1 cellular context compared by ENCODE assay signal in the genomic region with DNA sequence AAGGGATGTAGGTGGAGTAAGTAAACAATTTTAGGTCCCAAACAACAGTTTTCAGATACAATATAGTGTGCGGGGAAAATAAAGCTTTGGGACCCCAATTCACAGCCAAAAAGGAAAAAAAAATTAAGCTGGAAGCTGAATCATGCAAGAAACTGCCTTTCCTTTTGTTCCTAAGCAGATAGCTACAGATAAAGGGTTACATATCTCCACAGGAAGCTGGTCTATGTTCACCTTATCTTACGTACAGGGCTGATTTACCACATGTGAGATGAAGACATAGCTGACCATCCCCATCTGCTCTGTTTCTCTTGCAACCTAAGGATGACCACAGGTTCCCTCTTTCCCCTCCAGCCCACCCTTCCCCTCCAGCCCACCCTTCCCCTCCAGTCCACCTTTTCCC.
TF ChIP-seq lines count a peak whose summit lies in the region.

No MANE protein-coding gene starts in this region.

TF ChIP-seq in K562, 482 proteins besides CTCF, POLR2A, EP300 and RAD21 (continued from another document):
- TF ChIP-seq, protein P1, sequence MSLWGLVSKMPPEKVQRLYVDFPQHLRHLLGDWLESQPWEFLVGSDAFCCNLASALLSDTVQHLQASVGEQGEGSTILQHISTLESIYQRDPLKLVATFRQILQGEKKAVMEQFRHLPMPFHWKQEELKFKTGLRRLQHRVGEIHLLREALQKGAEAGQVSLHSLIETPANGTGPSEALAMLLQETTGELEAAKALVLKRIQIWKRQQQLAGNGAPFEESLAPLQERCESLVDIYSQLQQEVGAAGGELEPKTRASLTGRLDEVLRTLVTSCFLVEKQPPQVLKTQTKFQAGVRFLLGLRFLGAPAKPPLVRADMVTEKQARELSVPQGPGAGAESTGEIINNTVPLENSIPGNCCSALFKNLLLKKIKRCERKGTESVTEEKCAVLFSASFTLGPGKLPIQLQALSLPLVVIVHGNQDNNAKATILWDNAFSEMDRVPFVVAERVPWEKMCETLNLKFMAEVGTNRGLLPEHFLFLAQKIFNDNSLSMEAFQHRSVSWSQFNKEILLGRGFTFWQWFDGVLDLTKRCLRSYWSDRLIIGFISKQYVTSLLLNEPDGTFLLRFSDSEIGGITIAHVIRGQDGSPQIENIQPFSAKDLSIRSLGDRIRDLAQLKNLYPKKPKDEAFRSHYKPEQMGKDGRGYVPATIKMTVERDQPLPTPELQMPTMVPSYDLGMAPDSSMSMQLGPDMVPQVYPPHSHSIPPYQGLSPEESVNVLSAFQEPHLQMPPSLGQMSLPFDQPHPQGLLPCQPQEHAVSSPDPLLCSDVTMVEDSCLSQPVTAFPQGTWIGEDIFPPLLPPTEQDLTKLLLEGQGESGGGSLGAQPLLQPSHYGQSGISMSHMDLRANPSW (CRISPR knock-in tag; IDR thresholded peaks at IDR 0.05) = no peak
- TF ChIP-seq MCM5 (IDR thresholded peaks at IDR 0.05; ENCODE audit: low read depth) = no peak
- peak; percentile 49 for TF ChIP-seq TCF3 (CRISPR knock-in tag; IDR thresholded peaks at IDR 0.05)
- TF ChIP-seq DACH1 (IDR thresholded peaks at IDR 0.05; ENCODE audit: partially characterized antibody) = no peak
- no peak for TF ChIP-seq NR1H2 (CRISPR knock-in tag; IDR thresholded peaks at IDR 0.05)
- 0 out of 2 replicates have a peak, but pooled peaks have one; percentile 17 for TF ChIP-seq MAFG (tag; conservative IDR thresholded peaks at IDR 0.05)
- TF ChIP-seq CSDE1 (IDR thresholded peaks at IDR 0.05) = no peak
- TF ChIP-seq TAL1 (IDR thresholded peaks at IDR 0.05) = peak; percentile 57
- no peak for TF ChIP-seq ZNF263 (CRISPR knock-in tag; IDR thresholded peaks at IDR 0.05; ENCODE audit: borderline replicate concordance)
- TF ChIP-seq NR2C2 (CRISPR knock-in tag; IDR thresholded peaks at IDR 0.05) = no peak
- TF ChIP-seq NR2C2 (tag; IDR thresholded peaks at IDR 0.05) = no peak
- no peak for TF ChIP-seq JUNB (CRISPR knock-in tag; conservative IDR thresholded peaks at IDR 0.05)
- peak; percentile 52; the same call in 1 of the 2 replicates for TF ChIP-seq NFE2 (IDR thresholded peaks at IDR 0.05; ENCODE audit: low read depth)
- TF ChIP-seq CCNT2 (IDR thresholded peaks at IDR 0.05; ENCODE audit: borderline replicate concordance, extremely low read depth, insufficient read length, low read depth, low read length) = peak; percentile 29
- TF ChIP-seq, protein P2, sequence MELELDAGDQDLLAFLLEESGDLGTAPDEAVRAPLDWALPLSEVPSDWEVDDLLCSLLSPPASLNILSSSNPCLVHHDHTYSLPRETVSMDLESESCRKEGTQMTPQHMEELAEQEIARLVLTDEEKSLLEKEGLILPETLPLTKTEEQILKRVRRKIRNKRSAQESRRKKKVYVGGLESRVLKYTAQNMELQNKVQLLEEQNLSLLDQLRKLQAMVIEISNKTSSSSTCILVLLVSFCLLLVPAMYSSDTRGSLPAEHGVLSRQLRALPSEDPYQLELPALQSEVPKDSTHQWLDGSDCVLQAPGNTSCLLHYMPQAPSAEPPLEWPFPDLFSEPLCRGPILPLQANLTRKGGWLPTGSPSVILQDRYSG (tag; conservative IDR thresholded peaks at IDR 0.05; ENCODE audit: low read depth) = no peak
- no peak for TF ChIP-seq RHOXF2B (CRISPR knock-in tag; conservative IDR thresholded peaks at IDR 0.05)
- TF ChIP-seq TEAD4 (IDR thresholded peaks at IDR 0.05; ENCODE audit: low read length) = peak; percentile 66
- TF ChIP-seq TEAD4 (CRISPR knock-in tag; IDR thresholded peaks at IDR 0.05; ENCODE audit: borderline replicate concordance) = no peak
- TF ChIP-seq, protein P3, sequence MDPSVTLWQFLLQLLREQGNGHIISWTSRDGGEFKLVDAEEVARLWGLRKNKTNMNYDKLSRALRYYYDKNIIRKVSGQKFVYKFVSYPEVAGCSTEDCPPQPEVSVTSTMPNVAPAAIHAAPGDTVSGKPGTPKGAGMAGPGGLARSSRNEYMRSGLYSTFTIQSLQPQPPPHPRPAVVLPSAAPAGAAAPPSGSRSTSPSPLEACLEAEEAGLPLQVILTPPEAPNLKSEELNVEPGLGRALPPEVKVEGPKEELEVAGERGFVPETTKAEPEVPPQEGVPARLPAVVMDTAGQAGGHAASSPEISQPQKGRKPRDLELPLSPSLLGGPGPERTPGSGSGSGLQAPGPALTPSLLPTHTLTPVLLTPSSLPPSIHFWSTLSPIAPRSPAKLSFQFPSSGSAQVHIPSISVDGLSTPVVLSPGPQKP (CRISPR knock-in tag; IDR thresholded peaks at IDR 0.05) = no peak
- no peak for TF ChIP-seq SRSF1 (IDR thresholded peaks at IDR 0.05; ENCODE audit: low read depth, low read length)
- TF ChIP-seq BACH1 (tag; IDR thresholded peaks at IDR 0.05) = no peak
- no peak for TF ChIP-seq HNRNPH1 (optimal IDR thresholded peaks at IDR 0.05; ENCODE audit: low read depth, low read length)
- peak; percentile 78 for TF ChIP-seq CBFA2T3 (IDR thresholded peaks at IDR 0.05)
- no peak for TF ChIP-seq ZC3H11A (IDR thresholded peaks at IDR 0.05; ENCODE audit: low read depth, low read length)
- TF ChIP-seq GATAD2A (IDR thresholded peaks at IDR 0.05) = no peak
- no peak for TF ChIP-seq RNF2 (IDR thresholded peaks at IDR 0.05)
- TF ChIP-seq CBFA2T2 (conservative IDR thresholded peaks at IDR 0.05) = peak; percentile 65
- 0 out of 2 replicates have a peak, but pooled peaks have one; percentile 37 for TF ChIP-seq MYC (IDR thresholded peaks at IDR 0.05; ENCODE audit: low read depth, low read length)
- TF ChIP-seq MYC (CRISPR knock-in tag; IDR thresholded peaks at IDR 0.05; ENCODE audit: borderline replicate concordance, low read depth) = no peak
- TF ChIP-seq NUFIP1 (IDR thresholded peaks at IDR 0.05; ENCODE audit: partially characterized antibody) = no peak
- TF ChIP-seq ELF1 (tag; IDR thresholded peaks at IDR 0.05) = no peak
- TF ChIP-seq KLF16 (IDR thresholded peaks at IDR 0.05) = peak; percentile 29; the same call in 1 of the 2 replicates
- TF ChIP-seq ZNF76 (CRISPR knock-in tag; IDR thresholded peaks at IDR 0.05; ENCODE audit: borderline replicate concordance) = no peak
- no peak for TF ChIP-seq EWSR1 (IDR thresholded peaks at IDR 0.05; ENCODE audit: borderline replicate concordance, low read depth, partially characterized antibody)
- TF ChIP-seq MED1 (CRISPR knock-in tag; IDR thresholded peaks at IDR 0.05; ENCODE audit: borderline replicate concordance) = no peak
- TF ChIP-seq PHF8 (IDR thresholded peaks at IDR 0.05; ENCODE audit: borderline replicate concordance, low read length) = no peak
- TF ChIP-seq JUND (IDR thresholded peaks at IDR 0.05; ENCODE audit: borderline replicate concordance, low read depth, low read length) = peak; percentile 44; the same call in 1 of the 2 replicates
- TF ChIP-seq JUND (tag; IDR thresholded peaks at IDR 0.05; ENCODE audit: borderline replicate concordance, low read depth, low read length) = peak; percentile 27; the same call in 1 of the 3 replicates
- TF ChIP-seq SOX6 (IDR thresholded peaks at IDR 0.05) = peak; percentile 84
- TF ChIP-seq SMAD2 (IDR thresholded peaks at IDR 0.05; ENCODE audit: low read depth, low read length) = no peak
- TF ChIP-seq RCOR1 (IDR thresholded peaks at IDR 0.05; ENCODE audit: borderline replicate concordance in 1 of 2, low read depth in 2 of 2, low read length in 2 of 2) = peak in 1 of 2 experiments; percentile 70; a peak in 1 of 4 replicates
- no peak for TF ChIP-seq TCF7L2 (IDR thresholded peaks at IDR 0.05; ENCODE audit: low read depth, low read length)
- TF ChIP-seq DPF2 (IDR thresholded peaks at IDR 0.05) = peak; percentile 50
- TF ChIP-seq ZNF589 (CRISPR knock-in tag; IDR thresholded peaks at IDR 0.05; ENCODE audit: low read depth) = no peak
